In genomic region chr4:122152699-122153328, GRCh38 we compare ENCODE assay signal across 8 cellular contexts. TPM values are rescaled to one million over a fixed set of nuclear protein-coding genes. Genes with fewer than 3 reads are reported as not detected.
DNase-seq lines count a peak whose midpoint lies in the region; ATAC-seq, FAIRE-seq and TF ChIP-seq lines count a peak whose summit lies in the region.

No MANE protein-coding gene starts in this region.

- no peak overlapping the region for H3K27ac Mint-ChIP-seq in neural crest cell (ENCODE audit: unreplicated experiment)

- peak overlapping the region; percentile 86 for H3K4me3 Mint-ChIP-seq in neural crest cell

- peaks cover 8% of the 10 kb centered on the region for H3K9me3 Mint-ChIP-seq in neural crest cell

- no peak for TF ChIP-seq RAD21 in A549 (conservative IDR thresholded peaks at IDR 0.05 in 1 of 2, IDR thresholded peaks at IDR 0.05 in 1 of 2)

- ATAC-seq in A549 (peak; percentile 76 to 83), GM18505 (IDR thresholded peaks at IDR 0.05; ENCODE audit: unreplicated experiment) (peak; percentile 33), HG02973 (IDR thresholded peaks at IDR 0.05; ENCODE audit: unreplicated experiment) (peak; percentile 41)

- FAIRE-seq in A549 (lab: Jason Lieb, UNC) (no peak), urothelium cell line (lab: Jason Lieb, UNC) (no peak)

- no peak for TF ChIP-seq POLR2A in A549 (IDR thresholded peaks at IDR 0.05; ENCODE audit: low read length)
- TF ChIP-seq POLR2A in GM18505 (IDR thresholded peaks at IDR 0.05; ENCODE audit: borderline replicate concordance, extremely low read depth, insufficient read depth, insufficient read length), result no peak

- peak; percentile 9 to 13 for DNase-seq in A549 (ENCODE audit: low read depth in 1 of 2, low spot score in 1 of 2)
- DNase-seq in NCI-H526 (lab: John Stamatoyannopoulos, UW), result peak; percentile 15 to 64
- DNase-seq in activated gamma-delta T cell (lab: John Stamatoyannopoulos, UW), result peak; percentile 5
- peak; percentile 33 for DNase-seq in foreskin melanocyte
- peak; percentile 33 for DNase-seq in neural crest cell (ENCODE audit: low read depth, low spot score)
- peak; percentile 17 for DNase-seq in urothelium cell line (ENCODE audit: low spot score)

- H3K27ac ChIP-seq in A549, result peak overlapping the region; percentile 87 to 93

- no peak for TF ChIP-seq EP300 in A549 (IDR thresholded peaks at IDR 0.05)

- H3K27me3 Mint-ChIP-seq in neural crest cell (ENCODE audit: low read depth), result peaks cover 5% of the 10 kb centered on the region

- CTCF ChIA-PET in A549 (lab: Yijun Ruan, JAX), result no interaction called here

- peak overlapping the region; percentile 83 for H3K4me3 ChIP-seq in A549

- 12% methylated on average over 15 of the region's 20 CpGs for WGBS in A549 (ENCODE audit: missing lambda C conversion rate)

- POLR2A ChIA-PET in A549 (lab: Yijun Ruan, JAX), result no interaction called here

- TF ChIP-seq CTCF in A549 (IDR thresholded peaks at IDR 0.05) (no peak), neural crest cell (conservative IDR thresholded peaks at IDR 0.05) (no peak)

- 0 out of 3 replicates have a peak, but pooled peaks cover 2% of the 10 kb centered on the region for H3K4me1 ChIP-seq in A549

- H3K4me2 ChIP-seq in A549, result peak overlapping the region; percentile 73

- H3K36me3 Mint-ChIP-seq in neural crest cell (ENCODE audit: low read depth), result peaks cover 19% of the 10 kb centered on the region

- H3K4me1 Mint-ChIP-seq in neural crest cell, result peaks cover 21% of the 10 kb centered on the region

- H3K9me3 ChIP-seq in A549, result no peaks in the 10 kb centered on the region

TF ChIP-seq in A549, 52 proteins besides CTCF, POLR2A, EP300 and RAD21:
- no peak for TF ChIP-seq CBX2 (IDR thresholded peaks at IDR 0.05; ENCODE audit: borderline replicate concordance, low read depth)

RNA-seq across cellular contexts. Expression of gene BLTP1, which starts 0.7 kb away (rescaled TPM):
- polyA plus RNA-seq in A549 (2011; rRNA removed) (30.4 and 35.6 TPM in 2 replicates), A549 (2017; fragmentation: RNase III; extraction: RNeasy Plus Mini Kit Qiagen cat#74134 plus additional on column Dnase treatment) (5.8 to 7.3 TPM (median 7.1 TPM) in 3 replicates)
- polyA plus RNA-seq in A549 (2012; cell fraction: cytosol; rRNA removed), result 3.0 and 3.8 TPM in 2 replicates
- polyA plus RNA-seq in A549 (2012; cell fraction: nucleus; rRNA removed), result 4.4 and 6.2 TPM in 2 replicates
- polyA minus RNA-seq in A549 (2011; rRNA and poly(A)+ RNA removed), result 76.9 and 77.8 TPM in 2 replicates
- 37.6 and 37.7 TPM in 2 replicates for total RNA-seq in neural crest cell

Comparison
In these comparisons a context has a peak if more than half of its experiments do, and no peak if none do; other contexts are left out.
1. Peak in every context shown above with its lines: DNase-seq, ATAC-seq, H3K4me3 ChIP-seq and H3K27ac ChIP-seq.